1 cellular context compared by ENCODE assay signal in the genomic region with DNA sequence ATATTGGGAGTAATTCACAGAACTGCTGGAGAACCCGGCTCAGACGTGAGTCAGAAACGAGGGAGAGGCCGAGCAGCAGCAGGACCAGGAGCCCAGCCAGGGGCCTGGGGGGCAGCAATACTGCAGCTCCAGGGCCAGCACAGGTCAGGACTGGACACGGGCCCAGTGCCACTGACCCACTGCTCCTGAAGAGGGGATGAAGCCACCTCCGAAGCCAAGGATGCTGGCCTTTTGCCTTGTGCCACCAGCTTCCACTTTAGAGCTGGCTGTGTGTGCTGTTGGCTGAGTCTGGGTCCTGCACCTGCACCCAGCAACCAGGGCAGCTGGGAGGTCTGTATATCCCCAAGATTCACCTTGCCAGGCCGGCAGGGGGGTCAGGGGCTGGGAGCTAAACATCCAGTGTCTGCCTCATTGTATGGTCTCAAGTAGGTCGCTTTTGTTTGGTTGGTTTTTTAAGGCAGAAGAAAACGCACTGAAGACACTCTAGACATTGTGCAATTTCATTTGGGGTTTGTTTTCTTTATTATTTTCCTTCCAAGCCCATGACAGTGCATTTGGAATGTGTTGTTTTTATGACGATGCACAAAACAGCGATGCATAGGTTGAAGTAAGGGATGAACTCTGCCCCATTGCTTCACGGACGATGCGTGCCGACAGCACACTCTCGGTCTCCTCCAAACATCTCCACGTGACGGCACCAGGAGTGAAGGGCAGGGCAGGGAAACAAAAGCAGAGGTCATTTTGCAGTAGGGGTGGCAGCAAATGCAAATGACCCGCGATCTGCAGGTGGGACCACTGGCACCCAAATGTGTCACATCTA.
TF ChIP-seq lines count a peak whose summit lies in the region.

No MANE protein-coding gene starts in this region.

TF ChIP-seq in HepG2, 621 proteins besides CTCF, POLR2A, EP300 and RAD21 (continued from another document and continues in another):
- TF ChIP-seq, protein P1, sequence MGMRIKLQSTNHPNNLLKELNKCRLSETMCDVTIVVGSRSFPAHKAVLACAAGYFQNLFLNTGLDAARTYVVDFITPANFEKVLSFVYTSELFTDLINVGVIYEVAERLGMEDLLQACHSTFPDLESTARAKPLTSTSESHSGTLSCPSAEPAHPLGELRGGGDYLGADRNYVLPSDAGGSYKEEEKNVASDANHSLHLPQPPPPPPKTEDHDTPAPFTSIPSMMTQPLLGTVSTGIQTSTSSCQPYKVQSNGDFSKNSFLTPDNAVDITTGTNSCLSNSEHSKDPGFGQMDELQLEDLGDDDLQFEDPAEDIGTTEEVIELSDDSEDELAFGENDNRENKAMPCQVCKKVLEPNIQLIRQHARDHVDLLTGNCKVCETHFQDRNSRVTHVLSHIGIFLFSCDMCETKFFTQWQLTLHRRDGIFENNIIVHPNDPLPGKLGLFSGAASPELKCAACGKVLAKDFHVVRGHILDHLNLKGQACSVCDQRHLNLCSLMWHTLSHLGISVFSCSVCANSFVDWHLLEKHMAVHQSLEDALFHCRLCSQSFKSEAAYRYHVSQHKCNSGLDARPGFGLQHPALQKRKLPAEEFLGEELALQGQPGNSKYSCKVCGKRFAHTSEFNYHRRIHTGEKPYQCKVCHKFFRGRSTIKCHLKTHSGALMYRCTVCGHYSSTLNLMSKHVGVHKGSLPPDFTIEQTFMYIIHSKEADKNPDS (CRISPR knock-in tag; IDR thresholded peaks at IDR 0.05), result no peak
- no peak for TF ChIP-seq MLLT10 (CRISPR knock-in tag; IDR thresholded peaks at IDR 0.05)
- no peak for TF ChIP-seq MATR3 (CRISPR knock-in tag; IDR thresholded peaks at IDR 0.05)
- TF ChIP-seq, protein P2, sequence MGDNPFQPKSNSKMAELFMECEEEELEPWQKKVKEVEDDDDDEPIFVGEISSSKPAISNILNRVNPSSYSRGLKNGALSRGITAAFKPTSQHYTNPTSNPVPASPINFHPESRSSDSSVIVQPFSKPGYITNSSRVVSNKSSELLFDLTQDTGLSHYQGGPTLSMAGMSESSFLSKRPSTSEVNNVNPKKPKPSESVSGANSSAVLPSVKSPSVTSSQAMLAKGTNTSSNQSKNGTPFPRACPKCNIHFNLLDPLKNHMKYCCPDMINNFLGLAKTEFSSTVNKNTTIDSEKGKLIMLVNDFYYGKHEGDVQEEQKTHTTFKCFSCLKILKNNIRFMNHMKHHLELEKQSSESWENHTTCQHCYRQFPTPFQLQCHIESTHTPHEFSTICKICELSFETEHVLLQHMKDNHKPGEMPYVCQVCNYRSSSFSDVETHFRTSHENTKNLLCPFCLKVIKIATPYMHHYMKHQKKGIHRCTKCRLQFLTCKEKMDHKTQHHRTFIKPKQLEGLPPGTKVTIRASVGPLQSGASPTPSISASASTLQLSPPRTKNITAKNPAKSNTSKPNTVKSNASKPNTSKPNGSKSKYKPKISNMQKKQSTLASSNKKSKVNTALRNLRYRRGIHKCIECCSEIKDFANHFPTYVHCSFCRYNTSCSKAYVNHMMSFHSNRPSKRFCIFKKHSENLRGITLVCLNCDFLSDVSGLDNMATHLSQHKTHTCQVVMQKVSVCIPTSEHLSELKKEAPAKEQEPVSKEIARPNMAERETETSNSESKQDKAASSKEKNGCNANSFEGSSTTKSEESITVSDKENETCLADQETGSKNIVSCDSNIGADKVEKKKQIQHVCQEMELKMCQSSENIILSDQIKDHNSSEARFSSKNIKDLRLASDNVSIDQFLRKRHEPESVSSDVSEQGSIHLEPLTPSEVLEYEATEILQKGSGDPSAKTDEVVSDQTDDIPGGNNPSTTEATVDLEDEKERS (CRISPR knock-in tag; IDR thresholded peaks at IDR 0.05), result no peak
- no peak for TF ChIP-seq ZSCAN9 (CRISPR knock-in tag; IDR thresholded peaks at IDR 0.05; ENCODE audit: borderline replicate concordance)
- TF ChIP-seq, protein P3, sequence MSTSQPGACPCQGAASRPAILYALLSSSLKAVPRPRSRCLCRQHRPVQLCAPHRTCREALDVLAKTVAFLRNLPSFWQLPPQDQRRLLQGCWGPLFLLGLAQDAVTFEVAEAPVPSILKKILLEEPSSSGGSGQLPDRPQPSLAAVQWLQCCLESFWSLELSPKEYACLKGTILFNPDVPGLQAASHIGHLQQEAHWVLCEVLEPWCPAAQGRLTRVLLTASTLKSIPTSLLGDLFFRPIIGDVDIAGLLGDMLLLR (CRISPR knock-in tag; IDR thresholded peaks at IDR 0.05), result no peak
- TF ChIP-seq, protein P4, sequence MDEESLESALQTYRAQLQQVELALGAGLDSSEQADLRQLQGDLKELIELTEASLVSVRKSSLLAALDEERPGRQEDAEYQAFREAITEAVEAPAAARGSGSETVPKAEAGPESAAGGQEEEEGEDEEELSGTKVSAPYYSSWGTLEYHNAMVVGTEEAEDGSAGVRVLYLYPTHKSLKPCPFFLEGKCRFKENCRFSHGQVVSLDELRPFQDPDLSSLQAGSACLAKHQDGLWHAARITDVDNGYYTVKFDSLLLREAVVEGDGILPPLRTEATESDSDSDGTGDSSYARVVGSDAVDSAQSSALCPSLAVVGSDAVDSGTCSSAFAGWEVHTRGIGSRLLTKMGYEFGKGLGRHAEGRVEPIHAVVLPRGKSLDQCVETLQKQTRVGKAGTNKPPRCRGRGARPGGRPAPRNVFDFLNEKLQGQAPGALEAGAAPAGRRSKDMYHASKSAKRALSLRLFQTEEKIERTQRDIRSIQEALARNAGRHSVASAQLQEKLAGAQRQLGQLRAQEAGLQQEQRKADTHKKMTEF (CRISPR knock-in tag; IDR thresholded peaks at IDR 0.05), result no peak
- no peak for TF ChIP-seq ZNF230 (CRISPR knock-in tag; IDR thresholded peaks at IDR 0.05)
- no peak for TF ChIP-seq ATF1 (CRISPR knock-in tag; IDR thresholded peaks at IDR 0.05)
- no peak for TF ChIP-seq RCOR2 (CRISPR knock-in tag; IDR thresholded peaks at IDR 0.05)
- TF ChIP-seq HOXD1 (CRISPR knock-in tag; IDR thresholded peaks at IDR 0.05), result no peak
- no peak for TF ChIP-seq ZNF547 (CRISPR knock-in tag; IDR thresholded peaks at IDR 0.05)
- TF ChIP-seq JUN (CRISPR knock-in tag; IDR thresholded peaks at IDR 0.05), result no peak
- no peak for TF ChIP-seq RARG (CRISPR knock-in tag; IDR thresholded peaks at IDR 0.05; ENCODE audit: low read depth)
- TF ChIP-seq BHLHE40 (IDR thresholded peaks at IDR 0.05; ENCODE audit: low read length), result peak; percentile 94
- TF ChIP-seq, protein P5, sequence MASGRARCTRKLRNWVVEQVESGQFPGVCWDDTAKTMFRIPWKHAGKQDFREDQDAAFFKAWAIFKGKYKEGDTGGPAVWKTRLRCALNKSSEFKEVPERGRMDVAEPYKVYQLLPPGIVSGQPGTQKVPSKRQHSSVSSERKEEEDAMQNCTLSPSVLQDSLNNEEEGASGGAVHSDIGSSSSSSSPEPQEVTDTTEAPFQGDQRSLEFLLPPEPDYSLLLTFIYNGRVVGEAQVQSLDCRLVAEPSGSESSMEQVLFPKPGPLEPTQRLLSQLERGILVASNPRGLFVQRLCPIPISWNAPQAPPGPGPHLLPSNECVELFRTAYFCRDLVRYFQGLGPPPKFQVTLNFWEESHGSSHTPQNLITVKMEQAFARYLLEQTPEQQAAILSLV (CRISPR knock-in tag; IDR thresholded peaks at IDR 0.05; ENCODE audit: borderline replicate concordance), result no peak
- TF ChIP-seq, protein P6, sequence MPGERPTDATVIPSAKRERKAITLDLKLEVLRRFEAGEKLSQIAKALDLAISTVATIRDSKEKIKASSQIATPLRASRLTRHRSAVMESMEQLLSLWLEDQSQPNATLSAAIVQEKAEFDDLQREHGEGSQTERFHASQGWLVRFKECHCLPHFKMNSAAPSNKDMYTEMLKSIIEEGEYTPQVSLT (CRISPR knock-in tag; IDR thresholded peaks at IDR 0.05; ENCODE audit: borderline replicate concordance, low read depth), result no peak
- no peak for TF ChIP-seq CAMTA2 (CRISPR knock-in tag; IDR thresholded peaks at IDR 0.05; ENCODE audit: borderline replicate concordance)
- no peak for TF ChIP-seq AHR (CRISPR knock-in tag; IDR thresholded peaks at IDR 0.05)
- TF ChIP-seq MAFF (IDR thresholded peaks at IDR 0.05; ENCODE audit: low read depth, low read length), result peak; percentile 54; the same call in 1 of the 2 replicates
- TF ChIP-seq, protein P7, sequence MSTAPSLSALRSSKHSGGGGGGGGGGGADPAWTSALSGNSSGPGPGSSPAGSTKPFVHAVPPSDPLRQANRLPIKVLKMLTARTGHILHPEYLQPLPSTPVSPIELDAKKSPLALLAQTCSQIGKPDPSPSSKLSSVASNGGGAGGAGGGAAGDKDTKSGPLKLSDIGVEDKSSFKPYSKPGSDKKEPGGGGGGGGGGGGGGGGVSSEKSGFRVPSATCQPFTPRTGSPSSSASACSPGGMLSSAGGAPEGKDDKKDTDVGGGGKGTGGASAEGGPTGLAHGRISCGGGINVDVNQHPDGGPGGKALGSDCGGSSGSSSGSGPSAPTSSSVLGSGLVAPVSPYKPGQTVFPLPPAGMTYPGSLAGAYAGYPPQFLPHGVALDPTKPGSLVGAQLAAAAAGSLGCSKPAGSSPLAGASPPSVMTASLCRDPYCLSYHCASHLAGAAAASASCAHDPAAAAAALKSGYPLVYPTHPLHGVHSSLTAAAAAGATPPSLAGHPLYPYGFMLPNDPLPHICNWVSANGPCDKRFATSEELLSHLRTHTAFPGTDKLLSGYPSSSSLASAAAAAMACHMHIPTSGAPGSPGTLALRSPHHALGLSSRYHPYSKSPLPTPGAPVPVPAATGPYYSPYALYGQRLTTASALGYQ (CRISPR knock-in tag; IDR thresholded peaks at IDR 0.05), result no peak
- TF ChIP-seq ZNF816 (CRISPR knock-in tag; IDR thresholded peaks at IDR 0.05; ENCODE audit: borderline replicate concordance), result no peak
- TF ChIP-seq, protein P8, sequence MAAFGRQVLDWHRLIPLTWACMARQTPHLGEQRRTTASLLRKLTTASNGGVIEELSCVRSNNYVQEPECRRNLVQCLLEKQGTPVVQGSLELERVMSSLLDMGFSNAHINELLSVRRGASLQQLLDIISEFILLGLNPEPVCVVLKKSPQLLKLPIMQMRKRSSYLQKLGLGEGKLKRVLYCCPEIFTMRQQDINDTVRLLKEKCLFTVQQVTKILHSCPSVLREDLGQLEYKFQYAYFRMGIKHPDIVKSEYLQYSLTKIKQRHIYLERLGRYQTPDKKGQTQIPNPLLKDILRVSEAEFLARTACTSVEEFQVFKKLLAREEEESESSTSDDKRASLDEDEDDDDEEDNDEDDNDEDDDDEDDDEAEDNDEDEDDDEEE (CRISPR knock-in tag; IDR thresholded peaks at IDR 0.05), result no peak
- no peak for TF ChIP-seq ZNF713 (CRISPR knock-in tag; IDR thresholded peaks at IDR 0.05)
- TF ChIP-seq, protein P9, sequence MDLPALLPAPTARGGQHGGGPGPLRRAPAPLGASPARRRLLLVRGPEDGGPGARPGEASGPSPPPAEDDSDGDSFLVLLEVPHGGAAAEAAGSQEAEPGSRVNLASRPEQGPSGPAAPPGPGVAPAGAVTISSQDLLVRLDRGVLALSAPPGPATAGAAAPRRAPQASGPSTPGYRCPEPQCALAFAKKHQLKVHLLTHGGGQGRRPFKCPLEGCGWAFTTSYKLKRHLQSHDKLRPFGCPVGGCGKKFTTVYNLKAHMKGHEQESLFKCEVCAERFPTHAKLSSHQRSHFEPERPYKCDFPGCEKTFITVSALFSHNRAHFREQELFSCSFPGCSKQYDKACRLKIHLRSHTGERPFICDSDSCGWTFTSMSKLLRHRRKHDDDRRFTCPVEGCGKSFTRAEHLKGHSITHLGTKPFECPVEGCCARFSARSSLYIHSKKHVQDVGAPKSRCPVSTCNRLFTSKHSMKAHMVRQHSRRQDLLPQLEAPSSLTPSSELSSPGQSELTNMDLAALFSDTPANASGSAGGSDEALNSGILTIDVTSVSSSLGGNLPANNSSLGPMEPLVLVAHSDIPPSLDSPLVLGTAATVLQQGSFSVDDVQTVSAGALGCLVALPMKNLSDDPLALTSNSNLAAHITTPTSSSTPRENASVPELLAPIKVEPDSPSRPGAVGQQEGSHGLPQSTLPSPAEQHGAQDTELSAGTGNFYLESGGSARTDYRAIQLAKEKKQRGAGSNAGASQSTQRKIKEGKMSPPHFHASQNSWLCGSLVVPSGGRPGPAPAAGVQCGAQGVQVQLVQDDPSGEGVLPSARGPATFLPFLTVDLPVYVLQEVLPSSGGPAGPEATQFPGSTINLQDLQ (CRISPR knock-in tag; IDR thresholded peaks at IDR 0.05), result no peak
- TF ChIP-seq ARNTL (CRISPR knock-in tag; IDR thresholded peaks at IDR 0.05), result peak; percentile 69
- no peak for TF ChIP-seq ZFP36L1 (CRISPR knock-in tag; IDR thresholded peaks at IDR 0.05)
- TF ChIP-seq ZBTB42 (CRISPR knock-in tag; IDR thresholded peaks at IDR 0.05), result no peak
- no peak for TF ChIP-seq ZNF121 (CRISPR knock-in tag; IDR thresholded peaks at IDR 0.05)
- TF ChIP-seq ZEB1 (IDR thresholded peaks at IDR 0.05; ENCODE audit: insufficient replicate concordance, low read depth), result no peak
- TF ChIP-seq ZNF337 (CRISPR knock-in tag; IDR thresholded peaks at IDR 0.05; ENCODE audit: borderline replicate concordance, low read depth), result no peak
- no peak for TF ChIP-seq ZNF703 (CRISPR knock-in tag; IDR thresholded peaks at IDR 0.05; ENCODE audit: borderline replicate concordance)
- no peak for TF ChIP-seq ZNF331 (CRISPR knock-in tag; IDR thresholded peaks at IDR 0.05)
- no peak for TF ChIP-seq ZNF263 (CRISPR knock-in tag; IDR thresholded peaks at IDR 0.05)
- TF ChIP-seq CENPT (CRISPR knock-in tag; IDR thresholded peaks at IDR 0.05; ENCODE audit: low read depth), result no peak
- no peak for TF ChIP-seq ZSCAN22 (CRISPR knock-in tag; IDR thresholded peaks at IDR 0.05)
- TF ChIP-seq, protein P10, sequence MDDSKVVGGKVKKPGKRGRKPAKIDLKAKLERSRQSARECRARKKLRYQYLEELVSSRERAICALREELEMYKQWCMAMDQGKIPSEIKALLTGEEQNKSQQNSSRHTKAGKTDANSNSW (CRISPR knock-in tag; IDR thresholded peaks at IDR 0.05; ENCODE audit: borderline replicate concordance), result no peak
- TF ChIP-seq SOX5 (CRISPR knock-in tag; IDR thresholded peaks at IDR 0.05; ENCODE audit: borderline replicate concordance), result peak; percentile 67
- no peak for TF ChIP-seq PHB2 (IDR thresholded peaks at IDR 0.05; ENCODE audit: partially characterized antibody)
- TF ChIP-seq, protein P11, sequence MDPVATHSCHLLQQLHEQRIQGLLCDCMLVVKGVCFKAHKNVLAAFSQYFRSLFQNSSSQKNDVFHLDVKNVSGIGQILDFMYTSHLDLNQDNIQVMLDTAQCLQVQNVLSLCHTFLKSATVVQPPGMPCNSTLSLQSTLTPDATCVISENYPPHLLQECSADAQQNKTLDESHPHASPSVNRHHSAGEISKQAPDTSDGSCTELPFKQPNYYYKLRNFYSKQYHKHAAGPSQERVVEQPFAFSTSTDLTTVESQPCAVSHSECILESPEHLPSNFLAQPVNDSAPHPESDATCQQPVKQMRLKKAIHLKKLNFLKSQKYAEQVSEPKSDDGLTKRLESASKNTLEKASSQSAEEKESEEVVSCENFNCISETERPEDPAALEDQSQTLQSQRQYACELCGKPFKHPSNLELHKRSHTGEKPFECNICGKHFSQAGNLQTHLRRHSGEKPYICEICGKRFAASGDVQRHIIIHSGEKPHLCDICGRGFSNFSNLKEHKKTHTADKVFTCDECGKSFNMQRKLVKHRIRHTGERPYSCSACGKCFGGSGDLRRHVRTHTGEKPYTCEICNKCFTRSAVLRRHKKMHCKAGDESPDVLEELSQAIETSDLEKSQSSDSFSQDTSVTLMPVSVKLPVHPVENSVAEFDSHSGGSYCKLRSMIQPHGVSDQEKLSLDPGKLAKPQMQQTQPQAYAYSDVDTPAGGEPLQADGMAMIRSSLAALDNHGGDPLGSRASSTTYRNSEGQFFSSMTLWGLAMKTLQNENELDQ (CRISPR knock-in tag; IDR thresholded peaks at IDR 0.05; ENCODE audit: borderline replicate concordance), result no peak
- TF ChIP-seq CREB1 (IDR thresholded peaks at IDR 0.05), result 0 out of 2 replicates have a peak, but pooled peaks have one; percentile 58
- TF ChIP-seq CREB1 (CRISPR knock-in tag; IDR thresholded peaks at IDR 0.05), result no peak
- no peak for TF ChIP-seq RBAK (CRISPR knock-in tag; IDR thresholded peaks at IDR 0.05)
- no peak for TF ChIP-seq NR1H2 (CRISPR knock-in tag; IDR thresholded peaks at IDR 0.05; ENCODE audit: borderline replicate concordance, low read depth)
- no peak for TF ChIP-seq HDAC1 (CRISPR knock-in tag; IDR thresholded peaks at IDR 0.05)
- no peak for TF ChIP-seq TSC22D2 (CRISPR knock-in tag; IDR thresholded peaks at IDR 0.05; ENCODE audit: borderline replicate concordance)
- no peak for TF ChIP-seq ZNF326 (CRISPR knock-in tag; IDR thresholded peaks at IDR 0.05; ENCODE audit: borderline replicate concordance)
